ENCODE assay signal across 17 cellular contexts in genomic region chr10:71616817-71617654, GRCh38.
DNase-seq lines count a peak whose midpoint lies in the region; ATAC-seq, FAIRE-seq and TF ChIP-seq lines count a peak whose summit lies in the region.
"Had no signal": no experiment of that assay in that cellular context is flagged by ENCODE, and none has a peak within 500 bp of the region (broad histone marks: within the 10 kb centered on the region; RNA-seq: fewer than 3 reads in every experiment).

No MANE protein-coding gene starts in this region.

- H4K20me1 ChIP-seq in H1 (replicated peaks in 1 of 2; ENCODE audit: control insufficient read depth in 1 of 2, insufficient read depth in 2 of 2, low read length in 2 of 2): no peaks in the 10 kb centered on the region

- no peak for TF ChIP-seq RAD21 in H1 (IDR thresholded peaks at IDR 0.05 in 1 of 2, conservative IDR thresholded peaks at IDR 0.05 in 1 of 2; ENCODE audit: low read depth in 2 of 2, low read length in 2 of 2)

- no peak overlapping the region; the same call in 1 of the 2 replicates for H3K18ac ChIP-seq in H1 (ENCODE audit: extremely low read depth, low read length)

- POLR2A ChIA-PET in H1 (lab: Charles Lee; ENCODE audit: partially characterized antibody): interaction anchor here (1.1 kb wide), 3 partner anchors 22 to 235 kb away, joined by 3 read pairs; no protein-coding TSS in a partner anchor

- TF ChIP-seq CTCF in H1 (IDR thresholded peaks at IDR 0.05; ENCODE audit: control extremely low read depth in 1 of 3, insufficient read depth in 1 of 3, low read depth in 1 of 3, low read length in 3 of 3) (no peak), mucosa of descending colon (IDR thresholded peaks at IDR 0.05) (no peak)

- H3K79me2 ChIP-seq in H1 (ENCODE audit: control insufficient read depth in 1 of 2, insufficient read depth in 2 of 2, low read length in 2 of 2): no peaks in the 10 kb centered on the region

- CTCF ChIA-PET in H1 (lab: Charles Lee; ENCODE audit: partially characterized antibody): interaction anchor here (0.6 to 2.1 kb wide), 13 partner anchors 10 to 221 kb away, joined by 3 to 6 read pairs (median 3); partner anchors contain the start of gene CDH23

- no peaks in the 10 kb centered on the region; a peak in 1 of 7 replicates for H3K27me3 ChIP-seq in H1 (replicated peaks in 1 of 4; ENCODE audit: control insufficient read depth in 3 of 4, extremely low read depth in 1 of 4, insufficient read depth in 3 of 4, low read length in 3 of 4)

- no peak overlapping the region for H3K4me3 ChIP-seq in H1 (ENCODE audit: extremely low read depth in 1 of 4, insufficient read depth in 2 of 4, low read depth in 3 of 4, low read length in 4 of 4)
- H3K4me3 ChIP-seq in mucosa of descending colon: no peak overlapping the region
- H3K4me3 ChIP-seq: GM23338 had no signal

- no peak overlapping the region for H3K27ac ChIP-seq in H1 (ENCODE audit: low read depth, low read length)
- H3K27ac ChIP-seq: 22Rv1 had no signal

- no peaks in the 10 kb centered on the region for H3K36me3 ChIP-seq in H1 (ENCODE audit: control insufficient read depth in 2 of 4, insufficient read depth in 4 of 4, low read length in 3 of 4)
- H3K36me3 ChIP-seq in mucosa of descending colon (ENCODE audit: low read depth): no peaks in the 10 kb centered on the region

- peaks cover 12 to 23% (median 14%) of the 10 kb centered on the region in 4 experiments; a peak in 6 of 7 replicates for H3K4me1 ChIP-seq in H1 (replicated peaks in 1 of 4; ENCODE audit: control insufficient read depth in 3 of 4, insufficient read depth in 4 of 4, low read length in 3 of 4)
- H3K4me1 ChIP-seq in mucosa of descending colon (ENCODE audit: low read depth): peaks cover 7% of the 10 kb centered on the region

- peak overlapping the region; percentile 13 for H4K91ac ChIP-seq in H1 (replicated peaks; ENCODE audit: insufficient read length, low read length)

- no peak overlapping the region for H4K8ac ChIP-seq in H1 (ENCODE audit: extremely low read depth, insufficient read depth, low read length)

- H3K23ac ChIP-seq in H1 (ENCODE audit: insufficient read length): no peak overlapping the region

- H3K4ac ChIP-seq in H1 (replicated peaks; ENCODE audit: insufficient read length, low read depth, low read length): no peak overlapping the region

- H2BK20ac ChIP-seq in H1 (ENCODE audit: low read length): no peak overlapping the region

- 0 out of 2 replicates have a peak overlapping the region, but pooled peaks have one; percentile 35 for H2BK5ac ChIP-seq in H1 (ENCODE audit: low read depth, low read length)

- H3K4me1 Mint-ChIP-seq in stimulated activated naive B cell treated with anti-CD40 and anti-IgM and Interleukin-4, amounts not matched to agents 10 μg/mL and 1 μg/mL and 100 μg/mL, for 72 hours: peaks cover 0 to 7% of the 10 kb centered on the region in 2 donors
- H3K4me1 Mint-ChIP-seq: CD8-positive, alpha-beta memory T cell had no signal

- H3K9me3 Mint-ChIP-seq in activated naive CD4-positive, alpha-beta T cell treated with anti-CD3 and anti-CD28 coated beads, Interleukin-2, amount 50 U/mL, for 72 hours: no peaks in the 10 kb centered on the region
- H3K9me3 Mint-ChIP-seq in stimulated activated naive B cell treated with anti-CD40 and anti-IgM and Interleukin-4, amounts not matched to agents 10 μg/mL and 1 μg/mL and 100 μg/mL, for 72 hours: no peaks in the 10 kb centered on the region
- H3K9me3 Mint-ChIP-seq: CD14-positive monocyte; CD8-positive, alpha-beta memory T cell had no signal

- H2BK120ac ChIP-seq in H1 (replicated peaks; ENCODE audit: low read depth, low read length): no peak overlapping the region

- H3K4me2 ChIP-seq in H1 (ENCODE audit: insufficient read depth in 1 of 2, low read depth in 2 of 2, low read length in 2 of 2): no peak overlapping the region
- H3K4me2 ChIP-seq: GM23338 had no signal

- peak overlapping the region; percentile 19 for H2BK15ac ChIP-seq in H1 (ENCODE audit: low read length)

- H3K14ac ChIP-seq in H1 (ENCODE audit: insufficient read length): no peak overlapping the region

- intact Hi-C loops in mucosa of descending colon (cut with DNase I, micrococcal nuclease): no loop called here

- peaks cover 11 to 24% of the 10 kb centered on the region in 2 donors for H3K27me3 Mint-ChIP-seq in stimulated activated naive B cell treated with anti-CD40 and anti-IgM and Interleukin-4, amounts not matched to agents 10 μg/mL and 1 μg/mL and 100 μg/mL, for 72 hours

- H3K36me3 Mint-ChIP-seq in activated naive CD4-positive, alpha-beta T cell treated with anti-CD3 and anti-CD28 coated beads, Interleukin-2, amount 50 U/mL, for 72 hours: no peaks in the 10 kb centered on the region
- no peaks in the 10 kb centered on the region for H3K36me3 Mint-ChIP-seq in stimulated activated naive B cell treated with anti-CD40 and anti-IgM and Interleukin-4, amounts not matched to agents 10 μg/mL and 1 μg/mL and 100 μg/mL, for 72 hours
- H3K36me3 Mint-ChIP-seq: CD14-positive monocyte; CD8-positive, alpha-beta memory T cell had no signal

- H3K79me1 ChIP-seq in H1 (ENCODE audit: low read depth, low read length): no peaks in the 10 kb centered on the region

- H2AK5ac ChIP-seq in H1 (ENCODE audit: low read depth, low read length): peak overlapping the region; percentile 85

- no peak overlapping the region for H2AFZ ChIP-seq in H1 (ENCODE audit: low read length)
- H2AFZ ChIP-seq: GM23338 had no signal

- H3K23me2 ChIP-seq in H1 (ENCODE audit: low read depth, low read length): peaks cover under 1% of the 10 kb centered on the region; the same call in 1 of the 2 replicates

- H3K9me3 ChIP-seq in H1 (ENCODE audit: insufficient read depth in 2 of 2, low read depth in 1 of 2, low read length in 1 of 2) (peaks cover 0 to 4% of the 10 kb centered on the region in 2 experiments; a peak in 1 of 4 replicates), mucosa of descending colon (no peaks in the 10 kb centered on the region)

- TF ChIP-seq POLR2A in H1 (IDR thresholded peaks at IDR 0.05; ENCODE audit: control extremely low read depth in 1 of 2, low read depth in 2 of 2, low read length in 2 of 2): no peak

- 94% methylated on average over 12 of the region's 12 CpGs; no CpG with 5 or more reads in 1 of the 2 experiments for WGBS in H1 (ENCODE audit: extremely low coverage in 1 of 2, insufficient coverage in 1 of 2, insufficient read length in 1 of 2, insufficient replicate concordance in 2 of 2, low coverage in 1 of 2, low lambda C conversion rate in 2 of 2, missing lambda C conversion rate in 1 of 2), 2 experiments

- no peak overlapping the region for H2BK12ac ChIP-seq in H1 (ENCODE audit: low read depth, low read length)

- DNase-seq in activated naive CD4-positive, alpha-beta T cell treated with anti-CD3 and anti-CD28 coated beads, Interleukin-2, amount 50 U/mL, for 72 hours (ENCODE audit: low spot score in 2 of 2): no peak
- DNase-seq in activated naive CD4-positive, alpha-beta T cell (lab: John Stamatoyannopoulos, UW): no peak
- DNase-seq in H1 (ENCODE audit: low read depth in 1 of 2, low spot score in 2 of 2) (no peak), mucosa of descending colon (no peak), NCI-H187 treated with DMSO at 0.1 percent for 48 hours (lab: John Stamatoyannopoulos, UW) (no peak)
- no peak for DNase-seq in stimulated activated naive B cell treated with anti-CD40 and anti-IgM and Interleukin-4, amounts not matched to agents 10 μg/mL and 1 μg/mL and 100 μg/mL, for 72 hours
- no peak for DNase-seq in activated CD4-positive, alpha-beta T cell treated with anti-CD3 and anti-CD28 coated beads, Interleukin-2, amount 50 U/mL, for 1 hour
- DNase-seq: Caco-2; CD8-positive, alpha-beta memory T cell; DND-41; GDM1; H9 had no signal

- TF ChIP-seq EP300 in H1 (IDR thresholded peaks at IDR 0.05; ENCODE audit: borderline replicate concordance in 1 of 2, low read depth in 2 of 2, low read length in 2 of 2): no peak

- no peak overlapping the region for H3K9ac ChIP-seq in H1 (replicated peaks in 1 of 4; ENCODE audit: extremely low read depth in 1 of 4, low read depth in 3 of 4, low read length in 3 of 4)

- H4K5ac ChIP-seq in H1 (ENCODE audit: insufficient read length, low read depth, low read length): no peak overlapping the region

- no peak overlapping the region for H3K4me3 Mint-ChIP-seq in stimulated activated naive B cell treated with anti-CD40 and anti-IgM and Interleukin-4, amounts not matched to agents 10 μg/mL and 1 μg/mL and 100 μg/mL, for 72 hours
- H3K4me3 Mint-ChIP-seq: CD14-positive monocyte; CD8-positive, alpha-beta memory T cell; GM23338; H9 had no signal

- no peak overlapping the region for H3K56ac ChIP-seq in H1 (replicated peaks; ENCODE audit: insufficient read length, low read depth, low read length)

- no peak for FAIRE-seq in H1 (lab: Jason Lieb, UNC)
- FAIRE-seq: GM12892 had no signal

- no peak for ATAC-seq in activated naive CD4-positive, alpha-beta T cell treated with anti-CD3 and anti-CD28 coated beads, Interleukin-2, amount 50 U/mL, for 72 hours
- ATAC-seq in mucosa of descending colon (peak; percentile 19), GM21447 (IDR thresholded peaks at IDR 0.05; ENCODE audit: unreplicated experiment) (no peak)
- ATAC-seq in stimulated activated naive B cell treated with anti-CD40 and anti-IgM and Interleukin-4, amounts not matched to agents 10 μg/mL and 1 μg/mL and 100 μg/mL, for 72 hours (replicated peaks): no peak
- ATAC-seq: GM23338 had no signal

- peak overlapping the region; percentile 23 to 50 for H3K27ac Mint-ChIP-seq in activated naive CD4-positive, alpha-beta T cell treated with anti-CD3 and anti-CD28 coated beads, Interleukin-2, amount 50 U/mL, for 72 hours
- peak overlapping the region; percentile 42 for H3K27ac Mint-ChIP-seq in stimulated activated naive B cell treated with anti-CD40 and anti-IgM and Interleukin-4, amounts not matched to agents 10 μg/mL and 1 μg/mL and 100 μg/mL, for 72 hours
- H3K27ac Mint-ChIP-seq: CD8-positive, alpha-beta memory T cell; GM23338; H9 had no signal

TF ChIP-seq in H1, 55 proteins besides CTCF, POLR2A, EP300 and RAD21:
- TF ChIP-seq RXRA (IDR thresholded peaks at IDR 0.05; ENCODE audit: insufficient read depth, low read depth, low read length) (no peak), USF2 (IDR thresholded peaks at IDR 0.05; ENCODE audit: low read length) (no peak)
